In genomic region chr3:75329713-75330112, GRCh38 we compare ENCODE assay signal across 16 cellular contexts.
"Had no signal": no experiment of that assay in that cellular context is flagged by ENCODE, and none has a peak within 500 bp of the region (broad histone marks: within the 10 kb centered on the region; RNA-seq: fewer than 3 reads in every experiment).

No MANE protein-coding gene starts in this region.

- H3K27ac ChIP-seq: dorsolateral prefrontal cortex, gastrocnemius medialis, heart left ventricle, neutrophil, uterus had no signal

- H3K4me3 Mint-ChIP-seq: activated naive CD8-positive, alpha-beta T cell treated with anti-CD3 and anti-CD28 coated beads, Interleukin-2, amount 10 ng/mL, durations not matched to agents 7 days and 5 days; immature natural killer cell; naive thymus-derived CD4-positive, alpha-beta T cell; stimulated activated memory B cell treated with anti-CD40 and anti-IgM and Interleukin-4, amounts not matched to agents 10 μg/mL and 1 μg/mL and 100 μg/mL, for 72 hours had no signal

- H3K27me3 ChIP-seq: gastrocnemius medialis, neutrophil, uterus had no signal

- H3K9me3 Mint-ChIP-seq: activated naive CD8-positive, alpha-beta T cell treated with anti-CD3 and anti-CD28 coated beads, Interleukin-2, amount 10 ng/mL, durations not matched to agents 7 days and 5 days had no signal

- H3K4me1 Mint-ChIP-seq: activated naive CD8-positive, alpha-beta T cell treated with anti-CD3 and anti-CD28 coated beads, Interleukin-2, amount 10 ng/mL, durations not matched to agents 7 days and 5 days; immature natural killer cell; naive thymus-derived CD4-positive, alpha-beta T cell; stimulated activated memory B cell treated with anti-CD40 and anti-IgM and Interleukin-4, amounts not matched to agents 10 μg/mL and 1 μg/mL and 100 μg/mL, for 72 hours had no signal

- H3K36me3 ChIP-seq: gastrocnemius medialis, heart left ventricle, neutrophil, uterus had no signal

- H3K9me3 ChIP-seq: gastrocnemius medialis, heart left ventricle, mucosa of descending colon, neutrophil, uterus had no signal

- DNase-seq: activated CD4-positive, alpha-beta T cell treated with anti-CD3 and anti-CD28 coated beads, Interleukin-2, amount 50 U/mL, for 1 hour; activated naive CD4-positive, alpha-beta T cell; activated naive CD8-positive, alpha-beta T cell treated with anti-CD3 and anti-CD28 coated beads, Interleukin-2, amount 10 ng/mL, durations not matched to agents 7 days and 5 days; activated T-cell treated with anti-CD3 and anti-CD28 coated beads for 4 hours; dorsolateral prefrontal cortex; erythroblast; gastrocnemius medialis; heart left ventricle; immature natural killer cell; left colon; mucosa of descending colon; naive thymus-derived CD4-positive, alpha-beta T cell; uterus had no signal

- H3K4me1 ChIP-seq: gastrocnemius medialis, uterus had no signal

- H3K4me3 ChIP-seq: dorsolateral prefrontal cortex, gastrocnemius medialis, heart left ventricle, mucosa of descending colon, uterus had no signal

- ATAC-seq: activated CD4-positive, CD25-positive, alpha-beta regulatory T cell treated with anti-CD3 and anti-CD28 coated beads, Interleukin-2, amount 50 U/mL, for 24 hours; gastrocnemius medialis; heart left ventricle; left colon; mucosa of descending colon; naive thymus-derived CD4-positive, alpha-beta T cell; stimulated activated memory B cell treated with anti-CD40 and anti-IgM and Interleukin-4, amounts not matched to agents 10 μg/mL and 1 μg/mL and 100 μg/mL, for 72 hours had no signal

- H3K27ac Mint-ChIP-seq: activated naive CD8-positive, alpha-beta T cell treated with anti-CD3 and anti-CD28 coated beads, Interleukin-2, amount 10 ng/mL, durations not matched to agents 7 days and 5 days; immature natural killer cell; naive thymus-derived CD4-positive, alpha-beta T cell; stimulated activated memory B cell treated with anti-CD40 and anti-IgM and Interleukin-4, amounts not matched to agents 10 μg/mL and 1 μg/mL and 100 μg/mL, for 72 hours had no signal

- H3K36me3 Mint-ChIP-seq: activated naive CD8-positive, alpha-beta T cell treated with anti-CD3 and anti-CD28 coated beads, Interleukin-2, amount 10 ng/mL, durations not matched to agents 7 days and 5 days; immature natural killer cell; naive thymus-derived CD4-positive, alpha-beta T cell; stimulated activated memory B cell treated with anti-CD40 and anti-IgM and Interleukin-4, amounts not matched to agents 10 μg/mL and 1 μg/mL and 100 μg/mL, for 72 hours had no signal
